ENCODE assay signal across 13 cellular contexts in genomic region chr12:131239384-131240094, GRCh38.
DNase-seq lines count a peak whose midpoint lies in the region; ATAC-seq, FAIRE-seq and TF ChIP-seq lines count a peak whose summit lies in the region.
"Had no signal": no experiment of that assay in that cellular context is flagged by ENCODE, and none has a peak within 500 bp of the region (broad histone marks: within the 10 kb centered on the region; RNA-seq: fewer than 3 reads in every experiment).

No MANE protein-coding gene starts in this region.

- H3K4me1 ChIP-seq in K562 (replicated peaks in 1 of 2; ENCODE audit: control insufficient read depth in 2 of 2, insufficient read depth in 2 of 2, low read length in 2 of 2) = peaks cover 18 to 39% of the 10 kb centered on the region in 2 experiments

- no peak overlapping the region for H3K9ac ChIP-seq in K562 (ENCODE audit: insufficient read depth in 1 of 2, low read depth in 2 of 2, low read length in 2 of 2)

- H3K9me3 Mint-ChIP-seq in T-helper 2 cell treated with Interferon-gamma antibody and Interleukin-4, amounts not matched to agents 5 μg/mL and 100 μg/mL, for 36 hours = peaks cover 4% of the 10 kb centered on the region
- H3K9me3 Mint-ChIP-seq in HFFc6 = peaks cover 36% of the 10 kb centered on the region

- no peak overlapping the region for H3K4me3 Mint-ChIP-seq in T-helper 2 cell treated with Interferon-gamma antibody and Interleukin-4, amounts not matched to agents 5 μg/mL and 100 μg/mL, for 36 hours
- no peak overlapping the region for H3K4me3 Mint-ChIP-seq in HFFc6
- H3K4me3 Mint-ChIP-seq: IgD-negative memory B cell had no signal

- ATAC-seq in GM21423 (IDR thresholded peaks at IDR 0.05; ENCODE audit: unreplicated experiment) (peak; percentile 79), HG03064 (IDR thresholded peaks at IDR 0.05; ENCODE audit: low read depth, unreplicated experiment) (peak; percentile 71), K562 (peak; percentile 16; the same call in 2 of the 3 replicates)

- TF ChIP-seq CTCF in K562 (IDR thresholded peaks at IDR 0.05 in 2 of 3, conservative IDR thresholded peaks at IDR 0.05 in 1 of 3; ENCODE audit: insufficient read depth in 2 of 3, low read depth in 1 of 3, low read length in 3 of 3) (no peak), HFFc6 (IDR thresholded peaks at IDR 0.05) (no peak)

- H2AFZ ChIP-seq in K562 (ENCODE audit: low read depth, low read length) = peak overlapping the region; percentile 62

- TF ChIP-seq EP300 in K562 (IDR thresholded peaks at IDR 0.05; ENCODE audit: low read length) = peak; percentile 55; the same call in 1 of the 2 replicates

- H3K9me1 ChIP-seq in K562 (ENCODE audit: control insufficient read depth, insufficient read depth, low read length) = no peaks in the 10 kb centered on the region

- H3K36me3 Mint-ChIP-seq in T-helper 2 cell treated with Interferon-gamma antibody and Interleukin-4, amounts not matched to agents 5 μg/mL and 100 μg/mL, for 36 hours (ENCODE audit: low read depth) = no peaks in the 10 kb centered on the region
- no peaks in the 10 kb centered on the region for H3K36me3 Mint-ChIP-seq in HFFc6 (ENCODE audit: low read depth)
- H3K36me3 Mint-ChIP-seq: IgD-negative memory B cell had no signal

- H3K27ac ChIP-seq in K562 (ENCODE audit: extremely low read depth, low read depth, low read length) = peak overlapping the region; percentile 13; the same call in 1 of the 3 replicates
- H3K27ac ChIP-seq: 22Rv1, RWPE1 had no signal

- no peaks in the 10 kb centered on the region for H3K27me3 Mint-ChIP-seq in T-helper 2 cell treated with Interferon-gamma antibody and Interleukin-4, amounts not matched to agents 5 μg/mL and 100 μg/mL, for 36 hours (ENCODE audit: low read depth)
- no peaks in the 10 kb centered on the region; the same call in 1 of the 2 replicates for H3K27me3 Mint-ChIP-seq in HFFc6 (ENCODE audit: insufficient read depth)
- H3K27me3 Mint-ChIP-seq: IgD-negative memory B cell had no signal

- no peak for TF ChIP-seq POLR2A in K562 (conservative IDR thresholded peaks at IDR 0.05)

- no peak overlapping the region for H3K4me3 ChIP-seq in K562

- WGBS in K562 (ENCODE audit: insufficient coverage, low coverage, missing lambda C conversion rate) = 35% methylated on average over 7 of the region's 7 CpGs

- POLR2A ChIA-PET in K562 (lab: Yijun Ruan, JAX) = interaction anchor here (2.5 kb wide), 1 partner anchor 10 kb away, joined by 14 read pairs; no protein-coding TSS in a partner anchor

- intact Hi-C loops in K562 (cut with micrococcal nuclease) = loop anchor here (10.0 kb wide), 2 partner anchors 115 to 215 kb away; no protein-coding TSS in a partner anchor

- in situ Hi-C loops in K562 (cut with MboI) = no loop called here

- no peak for TF ChIP-seq RAD21 in K562 (CRISPR knock-in tag; conservative IDR thresholded peaks at IDR 0.05 in 1 of 2, IDR thresholded peaks at IDR 0.05 in 1 of 2)

- BruUV-seq in K562 (replicated peaks; lab: Mats Ljungman, UMichigan) = no TSS peak

- DNase-seq in T-helper 2 cell treated with Interferon-gamma antibody and Interleukin-4, amounts not matched to agents 5 μg/mL and 100 μg/mL, for 36 hours (ENCODE audit: low spot score) = peak; percentile 6
- no peak for DNase-seq in T-helper 2 cell
- DNase-seq in K562 (ENCODE audit: extremely low read depth in 1 of 4, low spot score in 3 of 4) = peak; percentile 25 to 60 (median 34)
- no peak for DNase-seq in HTR-8/SVneo (ENCODE audit: insufficient read length, low spot score)
- no peak for DNase-seq in HFFc6
- DNase-seq in globus pallidus (ENCODE audit: low spot score) = no peak
- DNase-seq: mesenchymal stem cell had no signal

- H3K4me1 Mint-ChIP-seq in T-helper 2 cell treated with Interferon-gamma antibody and Interleukin-4, amounts not matched to agents 5 μg/mL and 100 μg/mL, for 36 hours (ENCODE audit: low read depth) = no peaks in the 10 kb centered on the region
- H3K4me1 Mint-ChIP-seq in HFFc6 (ENCODE audit: low read depth) = no peaks in the 10 kb centered on the region
- H3K4me1 Mint-ChIP-seq: IgD-negative memory B cell had no signal

- H3K4me2 ChIP-seq in K562 (ENCODE audit: insufficient read depth, low read length) = no peak overlapping the region

- CTCF ChIA-PET in K562 (lab: Yijun Ruan, JAX; ENCODE audit: low intra/inter-chr PET ratio) = no interaction called here

- H3K9me3 ChIP-seq in K562 (replicated peaks; ENCODE audit: control insufficient read depth, insufficient read depth, low read depth, low read length) = peaks cover 10% of the 10 kb centered on the region

- H4K20me1 ChIP-seq in K562 (replicated peaks; ENCODE audit: control insufficient read depth, insufficient read depth, low read length) = no peaks in the 10 kb centered on the region

- no peaks in the 10 kb centered on the region for H3K36me3 ChIP-seq in K562 (ENCODE audit: control insufficient read depth, insufficient read depth, low read length)

- no peaks in the 10 kb centered on the region for H3K27me3 ChIP-seq in K562 (ENCODE audit: control insufficient read depth in 2 of 2, insufficient read depth in 2 of 2, low read length in 2 of 2)

- no peak overlapping the region for H3K27ac Mint-ChIP-seq in T-helper 2 cell treated with Interferon-gamma antibody and Interleukin-4, amounts not matched to agents 5 μg/mL and 100 μg/mL, for 36 hours
- no peak overlapping the region for H3K27ac Mint-ChIP-seq in HFFc6
- H3K27ac Mint-ChIP-seq: IgD-negative memory B cell had no signal

- peaks cover 12% of the 10 kb centered on the region; the same call in 1 of the 3 replicates for H3K79me2 ChIP-seq in K562 (ENCODE audit: control insufficient read depth, insufficient read depth, low read length)

- FAIRE-seq in K562 (lab: Jason Lieb, UNC) (no peak), HTR-8/SVneo (lab: Jason Lieb, UNC) (no peak)
- FAIRE-seq: GM19239 had no signal

TF ChIP-seq in K562, 482 proteins besides CTCF, POLR2A, EP300 and RAD21 (continues in another document):
- TF ChIP-seq MEF2A (IDR thresholded peaks at IDR 0.05; ENCODE audit: control insufficient read depth, low read depth, low read length) (0 out of 2 replicates have a peak, but pooled peaks have one; percentile 24), HMG20B (CRISPR knock-in tag; IDR thresholded peaks at IDR 0.05) (no peak), MAZ (CRISPR knock-in tag; conservative IDR thresholded peaks at IDR 0.05 in 1 of 2, IDR thresholded peaks at IDR 0.05 in 1 of 2) (peak in 1 of 2 experiments; percentile 30; a peak in 1 of 4 replicates), ZKSCAN1 (IDR thresholded peaks at IDR 0.05; ENCODE audit: low read depth, low read length) (no peak), CTBP1 (IDR thresholded peaks at IDR 0.05; ENCODE audit: borderline replicate concordance) (peak; percentile 34; the same call in 1 of the 2 replicates), ZFP30 (CRISPR knock-in tag; IDR thresholded peaks at IDR 0.05; ENCODE audit: borderline replicate concordance) (no peak), PRPF4 (IDR thresholded peaks at IDR 0.05; ENCODE audit: insufficient read depth, low read depth, low read length, poor library complexity, severe bottlenecking) (no peak), POLR2AphosphoS5 (IDR thresholded peaks at IDR 0.05; ENCODE audit: control insufficient read depth, insufficient read depth, low read depth, low read length) (no peak), VEZF1 (CRISPR knock-in tag; IDR thresholded peaks at IDR 0.05) (peak; percentile 58; the same call in 1 of the 2 replicates), CBX1 (IDR thresholded peaks at IDR 0.05; ENCODE audit: low read depth) (no peak), SOX6 (IDR thresholded peaks at IDR 0.05) (0 out of 2 replicates have a peak, but pooled peaks have one; percentile 25), MEF2D (tag; conservative IDR thresholded peaks at IDR 0.05; ENCODE audit: low read depth) (0 out of 2 replicates have a peak, but pooled peaks have one; percentile 58), IFI16 (CRISPR knock-in tag; IDR thresholded peaks at IDR 0.05) (no peak), SRSF3 (IDR thresholded peaks at IDR 0.05; ENCODE audit: insufficient read depth, low read length) (no peak), ZNF316 (IDR thresholded peaks at IDR 0.05) (0 out of 2 replicates have a peak, but pooled peaks have one; percentile 29), TAL1 (IDR thresholded peaks at IDR 0.05) (no peak), TBL1XR1 (IDR thresholded peaks at IDR 0.05; ENCODE audit: low read length in 2 of 2) (0 out of 4 replicates have a peak, but pooled peaks of 1 of the 2 experiments have one; percentile 33), MYNN (IDR thresholded peaks at IDR 0.05) (no peak), MYNN (CRISPR knock-in tag; IDR thresholded peaks at IDR 0.05) (no peak), ZNF586 (CRISPR knock-in tag; conservative IDR thresholded peaks at IDR 0.05) (no peak), CBFA2T3 (IDR thresholded peaks at IDR 0.05) (peak; percentile 36)

Comparison
In these comparisons a context has a peak if more than half of its experiments do, and no peak if none do; other contexts are left out.
1. DNase-seq: peak in T-helper 2 cell treated with Interferon-gamma antibody and Interleukin-4, amounts not matched to agents 5 μg/mL and 100 μg/mL, for 36 hours (single experiment) and K562 (4 of 4); none in T-helper 2 cell (0 of 5), HTR-8/SVneo (single experiment), HFFc6 (single experiment) and globus pallidus (single experiment).
2. ATAC-seq: peak in every context shown above with its lines; median percentile 79 in GM21423; 71 in HG03064; 16 in K562.